In genomic region chr1:22451702-22452400, GRCh38 we compare ENCODE assay signal across 8 cellular contexts. TPM values are rescaled to one million over a fixed set of nuclear protein-coding genes. Genes with fewer than 3 reads are reported as not detected.
A peak's percentile ranks its signal among the peaks of the same experiment; 100 is the strongest.
DNase-seq lines count a peak whose midpoint lies in the region; ATAC-seq, FAIRE-seq and TF ChIP-seq lines count a peak whose summit lies in the region.

Gene ZBTB40 (plus strand): TSS chr1:22451851. CDS start chr1:22489949, 38,098 bp downstream.

- TF ChIP-seq POLR2A in GM10847 (IDR thresholded peaks at IDR 0.05; ENCODE audit: extremely low read depth, insufficient read length) = peak; percentile 40
- peak in 1 of 2 donors; percentile 75 for TF ChIP-seq POLR2A in thyroid gland (IDR thresholded peaks at IDR 0.05)

- H3K27ac ChIP-seq in pancreas (peak within 1 kb of the TSS; percentile 94 to 99 (median 98)), thyroid gland (peak within 1 kb of the TSS; percentile 92 to 96 (median 93))

- intact Hi-C loops in Right ventricle myocardium superior (cut with DNase I) = no loop called here
- intact Hi-C loops in pancreas (cut with DNase I) = loop anchor here in 1 of 3 donors (10.0 kb wide), 1 partner anchor 53 kb away; no protein-coding TSS in a partner anchor
- intact Hi-C loops in thyroid gland (cut with DNase I) = no loop called here

- FAIRE-seq in pancreas (lab: Jason Lieb, UNC) = peak; percentile 26

- ATAC-seq in HG02678 (IDR thresholded peaks at IDR 0.05; ENCODE audit: unreplicated experiment) (peak; percentile 84), Right ventricle myocardium superior (ENCODE audit: poor library complexity) (peak; percentile 97), pancreas (peak; percentile 87 to 94 (median 91))

- H3K4me1 ChIP-seq in pancreas (peaks cover 12 to 52% (median 30%) of the 10 kb centered on the region in 3 donors), thyroid gland (peaks cover 5 to 17% of the 10 kb centered on the region in 2 donors)

- H3K27me3 ChIP-seq in pancreas (no peaks in the 10 kb centered on the region), thyroid gland (no peaks in the 10 kb centered on the region)

- 0% methylated on average over 62 to 66 of the region's 66 CpGs for WGBS in pancreas, 2 donors
- WGBS in thyroid gland, 2 donors = 1% methylated on average over 29 to 56 of the region's 66 CpGs

- TF ChIP-seq CTCF in pancreas (IDR thresholded peaks at IDR 0.05) (no peak), thyroid gland (IDR thresholded peaks at IDR 0.05) (peak in 1 of 6 experiments; percentile 1)

- H3K9me3 ChIP-seq in pancreas (no peaks in the 10 kb centered on the region), thyroid gland (no peaks in the 10 kb centered on the region)

- H3K4me3 ChIP-seq in pancreas (peak within 1 kb of the TSS; percentile 72 to 94 (median 88)), thyroid gland (replicated peaks in 1 of 3) (peak within 1 kb of the TSS; percentile 56 to 99 (median 87))

- H3K36me3 ChIP-seq in pancreas = no peaks in the 10 kb centered on the region
- no peaks in the 10 kb centered on the region for H3K36me3 ChIP-seq in thyroid gland

- DNase-seq in NCI-H128 (lab: John Stamatoyannopoulos, UW; ENCODE audit: unreplicated experiment) (peak; percentile 92), SW 1271 (lab: John Stamatoyannopoulos, UW) (peak; percentile 78 to 94), Right ventricle myocardium superior (peak; percentile 99), pancreas (peak; percentile 97 to 99 (median 98)), thyroid gland (peak; percentile 96 to 97)
- DNase-seq in activated naive CD8-positive, alpha-beta T cell treated with anti-CD3 and anti-CD28 coated beads, Interleukin-2, amount 50 U/mL, for 16 hours (ENCODE audit: low read depth, low spot score) = peak; percentile 87

RNA-seq across cellular contexts. Expression of gene ZBTB40, which starts in this region (rescaled TPM):
- total RNA-seq in Right ventricle myocardium superior (15.0 TPM), pancreas (10 to 100 TPM in 3 of 6 donors, 1 to 10 TPM in 3; 6.2 to 16.0 (median 9.8) TPM), thyroid gland (10 to 100 TPM; 18.7 to 30.1 (median 23.8) TPM)
- 1 to 10 TPM; 9.0 to 9.8 TPM for polyA plus RNA-seq in pancreas

Comparison
In these comparisons a context has a peak if more than half of its experiments do, and no peak if none do; other contexts are left out.
1. Peak in every context shown above with its lines: DNase-seq, ATAC-seq, H3K4me3 ChIP-seq and H3K27ac ChIP-seq.